Comparison of ENCODE assay signal across 11 cellular contexts in genomic region chr22:27867958-27868737, GRCh38. TPM values are rescaled to one million over a fixed set of nuclear protein-coding genes. Genes with fewer than 3 reads are reported as not detected.
DNase-seq lines count a peak whose midpoint lies in the region; ATAC-seq and TF ChIP-seq lines count a peak whose summit lies in the region.
"Had no signal": no experiment of that assay in that cellular context is flagged by ENCODE, and none has a peak within 500 bp of the region (broad histone marks: within the 10 kb centered on the region; RNA-seq: fewer than 3 reads in every experiment).

No MANE protein-coding gene starts in this region.

- no peak for TF ChIP-seq CTCF in Caco-2 (IDR thresholded peaks at IDR 0.05; ENCODE audit: insufficient read depth in 1 of 2, low read depth in 1 of 2, low read length in 1 of 2, severe bottlenecking in 1 of 2, unreplicated experiment in 1 of 2)
- no peak for TF ChIP-seq CTCF in esophagus squamous epithelium (IDR thresholded peaks at IDR 0.05)
- peak; percentile 1 for TF ChIP-seq CTCF in retinal pigment epithelial cell (conservative IDR thresholded peaks at IDR 0.05; ENCODE audit: low read depth, low read length)
- no peak for TF ChIP-seq CTCF in glutamatergic neuron (IDR thresholded peaks at IDR 0.05; ENCODE audit: partially characterized antibody, unreplicated experiment)

- POLR2A ChIA-PET in Caco-2 (lab: Charles Lee): no interaction called here

- CTCF ChIA-PET in Caco-2 (lab: Charles Lee): no interaction called here

- no peaks in the 10 kb centered on the region for H3K27me3 ChIP-seq in Caco-2 (replicated peaks; ENCODE audit: control insufficient read depth, insufficient read depth, low read length)
- no peaks in the 10 kb centered on the region for H3K27me3 ChIP-seq in esophagus squamous epithelium

- H3K9me3 Mint-ChIP-seq in Caco-2 (ENCODE audit: unreplicated experiment): no peaks in the 10 kb centered on the region
- H3K9me3 Mint-ChIP-seq in glutamatergic neuron (ENCODE audit: unreplicated experiment): no peaks in the 10 kb centered on the region

- 47 to 63% methylated on average over 5 of the region's 5 CpGs for WGBS in esophagus squamous epithelium, 2 donors

- H3K4me3 ChIP-seq in Caco-2 (ENCODE audit: low read depth, low read length) (no peak overlapping the region), SK-N-MC (no peak overlapping the region), esophagus squamous epithelium (peak overlapping the region in 1 of 4 donors; percentile 0), retinal pigment epithelial cell (ENCODE audit: low read length) (no peak overlapping the region)

- H3K27ac ChIP-seq in SK-N-MC (peak overlapping the region; percentile 78; the same call in 1 of the 2 replicates), esophagus squamous epithelium (peak overlapping the region; percentile 70 to 92 (median 88))

- no TSS peak for BruUV-seq in Caco-2 (replicated peaks; lab: Mats Ljungman, UMichigan)

- no peak for TF ChIP-seq POLR2A in esophagus squamous epithelium (IDR thresholded peaks at IDR 0.05)

- ATAC-seq in GM18519 (IDR thresholded peaks at IDR 0.05; ENCODE audit: low FRiP score, unreplicated experiment) (no peak), left lobe of liver (no peak)

- H3K36me3 ChIP-seq in Caco-2 (ENCODE audit: control insufficient read depth, insufficient read depth, low read length) (no peaks in the 10 kb centered on the region; the same call in none of the 2 replicates), SK-N-MC (ENCODE audit: insufficient read depth, low read length) (peaks cover 65% of the 10 kb centered on the region), esophagus squamous epithelium (peaks cover 0 to 38% (median 6%) of the 10 kb centered on the region in 3 donors)

- H3K9me3 ChIP-seq in Caco-2 (no peaks in the 10 kb centered on the region), SK-N-MC (ENCODE audit: low read depth, low read length) (no peaks in the 10 kb centered on the region), esophagus squamous epithelium (no peaks in the 10 kb centered on the region)

- peaks cover 32% of the 10 kb centered on the region for H3K36me3 Mint-ChIP-seq in Caco-2 (ENCODE audit: insufficient read depth, unreplicated experiment)
- H3K36me3 Mint-ChIP-seq in glutamatergic neuron (ENCODE audit: unreplicated experiment): no peaks in the 10 kb centered on the region

- DNase-seq in Caco-2: no peak
- no peak for DNase-seq in SK-N-MC (ENCODE audit: low read depth, low spot score)
- no peak for DNase-seq in esophagus squamous epithelium (lab: John Stamatoyannopoulos, UW)
- DNase-seq in retinal pigment epithelial cell (ENCODE audit: low read depth): no peak
- DNase-seq in stimulated activated CD4-positive, alpha-beta T cell treated with anti-CD3 and anti-CD28 coated beads, Interleukin-4, amount 100 ng/mL, for 1 hour: no peak
- DNase-seq in left lobe of liver (ENCODE audit: low spot score): no peak
- DNase-seq in glutamatergic neuron: no peak
- DNase-seq: DMS79, NCI-H1436 treated with DMSO at 0.1 percent for 48 hours, OCI-M1 had no signal

- H3K4me1 Mint-ChIP-seq in Caco-2 (ENCODE audit: low read depth, unreplicated experiment) (peaks cover 42% of the 10 kb centered on the region), glutamatergic neuron (ENCODE audit: low read depth, unreplicated experiment) (peaks cover 1% of the 10 kb centered on the region)

- H3K4me3 Mint-ChIP-seq in Caco-2 (ENCODE audit: unreplicated experiment) (no peak overlapping the region), glutamatergic neuron (ENCODE audit: unreplicated experiment) (no peak overlapping the region)

- H3K27ac Mint-ChIP-seq in Caco-2 (ENCODE audit: unreplicated experiment): peak overlapping the region; percentile 23
- H3K27ac Mint-ChIP-seq in glutamatergic neuron (ENCODE audit: unreplicated experiment): no peak overlapping the region

- H3K27me3 Mint-ChIP-seq in Caco-2 (ENCODE audit: insufficient read depth, unreplicated experiment): no peaks in the 10 kb centered on the region
- no peaks in the 10 kb centered on the region for H3K27me3 Mint-ChIP-seq in glutamatergic neuron (ENCODE audit: unreplicated experiment)

- intact Hi-C loops in Caco-2 (cut with micrococcal nuclease; ENCODE audit: unreplicated experiment): no loop called here
- intact Hi-C loops in esophagus squamous epithelium (cut with DNase I): no loop called here

- H3K4me1 ChIP-seq in Caco-2: peaks cover 52% of the 10 kb centered on the region
- H3K4me1 ChIP-seq in esophagus squamous epithelium: peaks cover 5 to 86% (median 44%) of the 10 kb centered on the region in 3 donors

- no peak overlapping the region for H3K9ac ChIP-seq in SK-N-MC (ENCODE audit: insufficient read length)

RNA-seq across cellular contexts. Expression of gene PITPNB, which starts 50.9 kb away (rescaled TPM):
- total RNA-seq in Caco-2 (2022) (76.8 and 81.7 TPM in 2 replicates), esophagus squamous epithelium (10 to 100 TPM; 26.4 to 68.9 (median 46.4) TPM), left lobe of liver (30.6 TPM), glutamatergic neuron (ENCODE audit: unreplicated experiment) (66.6 TPM)
